In the genomic region with DNA sequence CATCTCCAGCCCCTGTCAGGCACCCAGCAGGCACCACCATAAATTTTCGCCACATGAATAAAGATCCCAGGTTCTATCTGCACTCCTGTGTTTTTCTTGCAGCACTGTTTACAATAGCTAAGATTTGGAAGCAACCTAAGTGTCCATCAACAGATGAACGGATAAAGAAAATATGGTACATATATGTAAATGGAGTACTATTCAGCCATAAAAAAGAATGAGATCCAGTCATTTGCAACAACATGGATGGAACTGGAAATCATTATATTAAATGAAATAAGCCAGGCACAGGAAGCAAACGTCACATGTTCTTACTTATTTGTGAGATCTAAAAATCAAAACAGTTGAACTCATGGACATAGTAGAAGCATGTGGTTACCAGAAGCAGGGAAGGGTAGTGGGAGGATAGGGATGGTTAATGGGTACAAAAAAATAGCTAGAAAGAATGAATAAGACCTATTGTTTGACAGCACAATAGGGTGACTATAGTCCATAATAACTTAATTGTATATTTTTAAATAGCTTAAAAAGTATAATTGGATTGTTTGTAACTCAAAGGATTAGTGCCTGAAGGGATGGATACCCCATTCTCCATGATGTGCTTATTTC, we compare ENCODE assay signal across 1 cellular context.
TF ChIP-seq lines count a peak whose summit lies in the region.

No MANE protein-coding gene starts in this region.

TF ChIP-seq in GM23338, 12 proteins besides CTCF, POLR2A, EP300 and RAD21 (continued from another document):
- TF ChIP-seq, protein P1, sequence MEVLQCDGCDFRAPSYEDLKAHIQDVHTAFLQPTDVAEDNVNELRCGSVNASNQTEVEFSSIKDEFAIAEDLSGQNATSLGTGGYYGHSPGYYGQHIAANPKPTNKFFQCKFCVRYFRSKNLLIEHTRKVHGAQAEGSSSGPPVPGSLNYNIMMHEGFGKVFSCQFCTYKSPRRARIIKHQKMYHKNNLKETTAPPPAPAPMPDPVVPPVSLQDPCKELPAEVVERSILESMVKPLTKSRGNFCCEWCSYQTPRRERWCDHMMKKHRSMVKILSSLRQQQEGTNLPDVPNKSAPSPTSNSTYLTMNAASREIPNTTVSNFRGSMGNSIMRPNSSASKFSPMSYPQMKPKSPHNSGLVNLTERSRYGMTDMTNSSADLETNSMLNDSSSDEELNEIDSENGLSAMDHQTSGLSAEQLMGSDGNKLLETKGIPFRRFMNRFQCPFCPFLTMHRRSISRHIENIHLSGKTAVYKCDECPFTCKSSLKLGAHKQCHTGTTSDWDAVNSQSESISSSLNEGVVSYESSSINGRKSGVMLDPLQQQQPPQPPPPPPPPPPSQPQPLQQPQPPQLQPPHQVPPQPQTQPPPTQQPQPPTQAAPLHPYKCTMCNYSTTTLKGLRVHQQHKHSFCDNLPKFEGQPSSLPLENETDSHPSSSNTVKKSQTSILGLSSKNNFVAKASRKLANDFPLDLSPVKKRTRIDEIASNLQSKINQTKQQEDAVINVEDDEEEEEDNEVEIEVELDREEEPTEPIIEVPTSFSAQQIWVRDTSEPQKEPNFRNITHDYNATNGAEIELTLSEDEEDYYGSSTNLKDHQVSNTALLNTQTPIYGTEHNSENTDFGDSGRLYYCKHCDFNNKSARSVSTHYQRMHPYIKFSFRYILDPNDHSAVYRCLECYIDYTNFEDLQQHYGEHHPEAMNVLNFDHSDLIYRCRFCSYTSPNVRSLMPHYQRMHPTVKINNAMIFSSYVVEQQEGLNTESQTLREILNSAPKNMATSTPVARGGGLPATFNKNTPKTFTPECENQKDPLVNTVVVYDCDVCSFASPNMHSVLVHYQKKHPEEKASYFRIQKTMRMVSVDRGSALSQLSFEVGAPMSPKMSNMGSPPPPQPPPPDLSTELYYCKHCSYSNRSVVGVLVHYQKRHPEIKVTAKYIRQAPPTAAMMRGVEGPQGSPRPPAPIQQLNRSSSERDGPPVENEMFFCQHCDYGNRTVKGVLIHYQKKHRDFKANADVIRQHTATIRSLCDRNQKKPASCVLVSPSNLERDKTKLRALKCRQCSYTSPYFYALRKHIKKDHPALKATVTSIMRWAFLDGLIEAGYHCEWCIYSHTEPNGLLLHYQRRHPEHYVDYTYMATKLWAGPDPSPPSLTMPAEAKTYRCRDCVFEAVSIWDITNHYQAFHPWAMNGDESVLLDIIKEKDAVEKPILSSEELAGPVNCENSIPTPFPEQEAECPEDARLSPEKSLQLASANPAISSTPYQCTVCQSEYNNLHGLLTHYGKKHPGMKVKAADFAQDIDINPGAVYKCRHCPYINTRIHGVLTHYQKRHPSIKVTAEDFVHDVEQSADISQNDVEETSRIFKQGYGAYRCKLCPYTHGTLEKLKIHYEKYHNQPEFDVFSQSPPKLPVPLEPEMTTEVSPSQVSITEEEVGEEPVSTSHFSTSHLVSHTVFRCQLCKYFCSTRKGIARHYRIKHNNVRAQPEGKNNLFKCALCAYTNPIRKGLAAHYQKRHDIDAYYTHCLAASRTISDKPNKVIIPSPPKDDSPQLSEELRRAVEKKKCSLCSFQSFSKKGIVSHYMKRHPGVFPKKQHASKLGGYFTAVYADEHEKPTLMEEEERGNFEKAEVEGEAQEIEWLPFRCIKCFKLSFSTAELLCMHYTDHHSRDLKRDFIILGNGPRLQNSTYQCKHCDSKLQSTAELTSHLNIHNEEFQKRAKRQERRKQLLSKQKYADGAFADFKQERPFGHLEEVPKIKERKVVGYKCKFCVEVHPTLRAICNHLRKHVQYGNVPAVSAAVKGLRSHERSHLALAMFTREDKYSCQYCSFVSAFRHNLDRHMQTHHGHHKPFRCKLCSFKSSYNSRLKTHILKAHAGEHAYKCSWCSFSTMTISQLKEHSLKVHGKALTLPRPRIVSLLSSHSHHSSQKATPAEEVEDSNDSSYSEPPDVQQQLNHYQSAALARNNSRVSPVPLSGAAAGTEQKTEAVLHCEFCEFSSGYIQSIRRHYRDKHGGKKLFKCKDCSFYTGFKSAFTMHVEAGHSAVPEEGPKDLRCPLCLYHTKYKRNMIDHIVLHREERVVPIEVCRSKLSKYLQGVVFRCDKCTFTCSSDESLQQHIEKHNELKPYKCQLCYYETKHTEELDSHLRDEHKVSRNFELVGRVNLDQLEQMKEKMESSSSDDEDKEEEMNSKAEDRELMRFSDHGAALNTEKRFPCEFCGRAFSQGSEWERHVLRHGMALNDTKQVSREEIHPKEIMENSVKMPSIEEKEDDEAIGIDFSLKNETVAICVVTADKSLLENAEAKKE (CRISPR knock-in tag; IDR thresholded peaks at IDR 0.05), result no peak
- no peak for TF ChIP-seq EZH2phosphoT487 (IDR thresholded peaks at IDR 0.05; ENCODE audit: unreplicated experiment)
- TF ChIP-seq JUNB (IDR thresholded peaks at IDR 0.05; ENCODE audit: unreplicated experiment), result no peak
- no peak for TF ChIP-seq NANOG (IDR thresholded peaks at IDR 0.05; ENCODE audit: borderline replicate concordance)
- TF ChIP-seq STAT1 (IDR thresholded peaks at IDR 0.05; ENCODE audit: unreplicated experiment), result no peak
- TF ChIP-seq ZNF114 (CRISPR knock-in tag; IDR thresholded peaks at IDR 0.05), result no peak
- no peak for TF ChIP-seq ZNF331 (CRISPR knock-in tag; IDR thresholded peaks at IDR 0.05; ENCODE audit: low read depth)
- TF ChIP-seq, protein P2, sequence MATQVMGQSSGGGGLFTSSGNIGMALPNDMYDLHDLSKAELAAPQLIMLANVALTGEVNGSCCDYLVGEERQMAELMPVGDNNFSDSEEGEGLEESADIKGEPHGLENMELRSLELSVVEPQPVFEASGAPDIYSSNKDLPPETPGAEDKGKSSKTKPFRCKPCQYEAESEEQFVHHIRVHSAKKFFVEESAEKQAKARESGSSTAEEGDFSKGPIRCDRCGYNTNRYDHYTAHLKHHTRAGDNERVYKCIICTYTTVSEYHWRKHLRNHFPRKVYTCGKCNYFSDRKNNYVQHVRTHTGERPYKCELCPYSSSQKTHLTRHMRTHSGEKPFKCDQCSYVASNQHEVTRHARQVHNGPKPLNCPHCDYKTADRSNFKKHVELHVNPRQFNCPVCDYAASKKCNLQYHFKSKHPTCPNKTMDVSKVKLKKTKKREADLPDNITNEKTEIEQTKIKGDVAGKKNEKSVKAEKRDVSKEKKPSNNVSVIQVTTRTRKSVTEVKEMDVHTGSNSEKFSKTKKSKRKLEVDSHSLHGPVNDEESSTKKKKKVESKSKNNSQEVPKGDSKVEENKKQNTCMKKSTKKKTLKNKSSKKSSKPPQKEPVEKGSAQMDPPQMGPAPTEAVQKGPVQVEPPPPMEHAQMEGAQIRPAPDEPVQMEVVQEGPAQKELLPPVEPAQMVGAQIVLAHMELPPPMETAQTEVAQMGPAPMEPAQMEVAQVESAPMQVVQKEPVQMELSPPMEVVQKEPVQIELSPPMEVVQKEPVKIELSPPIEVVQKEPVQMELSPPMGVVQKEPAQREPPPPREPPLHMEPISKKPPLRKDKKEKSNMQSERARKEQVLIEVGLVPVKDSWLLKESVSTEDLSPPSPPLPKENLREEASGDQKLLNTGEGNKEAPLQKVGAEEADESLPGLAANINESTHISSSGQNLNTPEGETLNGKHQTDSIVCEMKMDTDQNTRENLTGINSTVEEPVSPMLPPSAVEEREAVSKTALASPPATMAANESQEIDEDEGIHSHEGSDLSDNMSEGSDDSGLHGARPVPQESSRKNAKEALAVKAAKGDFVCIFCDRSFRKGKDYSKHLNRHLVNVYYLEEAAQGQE (IDR thresholded peaks at IDR 0.05; ENCODE audit: unreplicated experiment), result no peak
TF ChIP-seq in GM23338: peak in this region for 0.
